Comparison of ENCODE assay signal across 26 cellular contexts in the genomic region with DNA sequence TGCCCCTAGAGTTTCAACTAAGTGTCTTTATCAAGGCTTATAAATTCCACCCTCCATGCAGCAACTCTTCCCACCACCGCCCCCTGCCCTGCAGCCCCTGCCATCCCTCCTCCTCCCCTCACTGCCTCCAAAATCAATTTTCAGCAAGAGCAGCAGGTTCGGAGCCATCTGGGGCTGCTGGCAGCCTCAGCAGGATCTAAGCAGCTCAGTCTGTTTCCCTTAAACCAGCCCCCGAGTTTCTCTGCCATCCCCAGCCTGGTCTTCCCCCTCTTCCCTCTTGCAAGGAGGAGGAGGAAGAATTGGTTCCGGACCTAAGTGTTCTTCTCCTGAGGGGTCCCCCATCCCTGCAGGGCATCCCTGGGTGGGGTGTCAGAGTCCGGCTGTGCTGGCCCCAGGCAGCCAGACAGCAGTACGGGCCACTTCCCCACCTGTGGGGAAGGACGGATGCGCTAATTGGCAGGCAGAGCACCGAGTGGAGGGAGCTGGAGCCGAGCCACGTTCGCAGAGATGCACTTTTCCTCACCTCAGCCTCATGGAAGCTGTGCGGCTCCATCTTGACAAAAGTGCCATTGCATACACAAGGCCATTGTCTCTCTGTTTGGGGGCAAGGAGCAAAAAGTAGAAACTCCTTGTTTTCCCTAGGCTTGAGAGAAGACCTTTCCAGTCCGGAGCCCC.
"Had no signal": no experiment of that assay in that cellular context is flagged by ENCODE, and none has a peak within 500 bp of the region (broad histone marks: within the 10 kb centered on the region; RNA-seq: fewer than 3 reads in every experiment).

No MANE protein-coding gene starts in this region.

- ATAC-seq: activated naive CD4-positive, alpha-beta T cell treated with anti-CD3 and anti-CD28 coated beads, Interleukin-2, amount 50 U/mL, for 72 hours; activated naive CD8-positive, alpha-beta T cell treated with anti-CD3 and anti-CD28 coated beads, Interleukin-2, amount 50 U/mL, for 24 hours; activated T-cell treated with anti-CD3 and anti-CD28 coated beads, Interleukin-2, amount 50 U/mL, for 4 hours; body of pancreas; T-helper 17 cell had no signal

- DNase-seq: activated B cell treated with CpG ODN at 0.5 μM for 24 hours; activated CD4-positive, alpha-beta T cell treated with anti-CD3 and anti-CD28 coated beads for 1 hour; activated CD4-positive, alpha-beta T cell treated with anti-CD3 and anti-CD28 coated beads, Interleukin-2, amount 10 ng/mL, durations not matched to agents 24 days and 14 days; activated CD4-positive, alpha-beta T cell treated with anti-CD3 and anti-CD28 coated beads, Interleukin-2, amount 50 U/mL, for 48 hours; activated CD8-positive, alpha-beta memory T cell treated with anti-CD3 and anti-CD28 coated beads for 24 hours; activated effector memory CD4-positive, alpha-beta T cell treated with anti-CD3 and anti-CD28 coated beads, Interleukin-2, amount 50 U/mL, for 16 hours; activated naive CD4-positive, alpha-beta T cell treated with Interleukin-2 at 50 U/mL for 16 hours; activated naive CD8-positive, alpha-beta T cell treated with anti-CD3 and anti-CD28 coated beads, Interleukin-2, amount 50 U/mL, for 24 hours; activated T-cell treated with anti-CD3 and anti-CD28 coated beads, Interleukin-2, amount 50 U/mL, for 4 hours; amniotic stem cell; body of pancreas; central memory CD4-positive, alpha-beta T cell; MV-4-11; NCI-H1417 treated with DMSO at 0.1 percent for 48 hours; NCI-H187; NCI-H2171 treated with DMSO at 0.1 percent for 48 hours; NCI-H226; NCI-H510A treated with DMSO at 0.1 percent for 48 hours; NCI-H748 treated with DMSO at 0.1 percent for 48 hours; Peyer's patch; SHP77; T-helper 17 cell; T-helper 9 cell had no signal

- H3K36me3 ChIP-seq: ascending aorta, Peyer's patch, SJSA1 had no signal

- H3K4me3 ChIP-seq: ascending aorta, body of pancreas, Peyer's patch, SJSA1 had no signal

- H3K27me3 ChIP-seq: ascending aorta, body of pancreas, Peyer's patch, SJSA1 had no signal
